Comparison of ENCODE assay signal across 28 cellular contexts in genomic region chr1:193229136-193229535, GRCh38. TPM values are rescaled to one million over a fixed set of nuclear protein-coding genes. Genes with fewer than 3 reads are reported as not detected.
DNase-seq lines count a peak whose midpoint lies in the region; ATAC-seq and TF ChIP-seq lines count a peak whose summit lies in the region.
"Had no signal": no experiment of that assay in that cellular context is flagged by ENCODE, and none has a peak within 500 bp of the region (broad histone marks: within the 10 kb centered on the region; RNA-seq: fewer than 3 reads in every experiment).

No MANE protein-coding gene starts in this region.

- no peaks in the 10 kb centered on the region for H3F3A ChIP-seq in PC-3 (ENCODE audit: low read length, unreplicated experiment)

- no peak for TF ChIP-seq CTCF in HEK293 (tag by site-specific recombination; IDR thresholded peaks at IDR 0.05)
- no peak for TF ChIP-seq CTCF in PC-3 (conservative IDR thresholded peaks at IDR 0.05; ENCODE audit: low read depth, low read length)
- no peak for TF ChIP-seq CTCF in osteocyte (IDR thresholded peaks at IDR 0.05)
- TF ChIP-seq CTCF in testis (IDR thresholded peaks at IDR 0.05): no peak

- H3K4me1 Mint-ChIP-seq in osteocyte (ENCODE audit: unreplicated experiment): peaks cover 47% of the 10 kb centered on the region
- H3K4me1 Mint-ChIP-seq in activated CD8-positive, alpha-beta T cell treated with anti-CD3 and anti-CD28 coated beads, Interleukin-2, amount 10 ng/mL, durations not matched to agents 7 days and 5 days (ENCODE audit: low read depth): peaks cover 2% of the 10 kb centered on the region

- BruUV-seq in PC-3 (replicated peaks; lab: Mats Ljungman, UMichigan): no TSS peak

- H3K27me3 Mint-ChIP-seq in osteocyte (ENCODE audit: unreplicated experiment): no peaks in the 10 kb centered on the region
- no peaks in the 10 kb centered on the region for H3K27me3 Mint-ChIP-seq in activated CD8-positive, alpha-beta T cell treated with anti-CD3 and anti-CD28 coated beads, Interleukin-2, amount 10 ng/mL, durations not matched to agents 7 days and 5 days (ENCODE audit: low read depth)
- H3K27me3 Mint-ChIP-seq: activated T-cell treated with anti-CD3 and anti-CD28 coated beads, Interleukin-2, amount 50 U/mL, for 24 hours; naive B cell; stimulated activated naive CD8-positive, alpha-beta T cell treated with anti-CD3 and anti-CD28 coated beads, Interleukin-15, amount 100 ng/mL, for 72 hours had no signal

- ATAC-seq in PC-3: peak; percentile 93
- no peak for ATAC-seq in activated CD8-positive, alpha-beta T cell treated with anti-CD3 and anti-CD28 coated beads, Interleukin-2, amount 10 ng/mL, durations not matched to agents 7 days and 5 days
- ATAC-seq: CD8-positive, alpha-beta T cell; Right ventricle myocardium inferior; stimulated activated naive CD8-positive, alpha-beta T cell treated with anti-CD3 and anti-CD28 coated beads, Interleukin-15, amount 100 ng/mL, for 72 hours had no signal

- CTCF ChIA-PET in HEK293 (lab: Yijun Ruan, JAX): no interaction called here
- CTCF ChIA-PET in PC-3 (lab: Charles Lee): no interaction called here
- CTCF ChIA-PET in activated CD8-positive, alpha-beta T cell treated with anti-CD3 and anti-CD28 coated beads, Interleukin-2, amount 10 ng/mL, durations not matched to agents 7 days and 5 days (lab: Charles Lee): interaction anchor here (0.8 kb wide), 1 partner anchor 966 kb away, joined by 3 read pairs; no protein-coding TSS in a partner anchor

- H3K4me2 ChIP-seq in PC-3 (ENCODE audit: low read length): peak overlapping the region; percentile 70

- H3K27ac ChIP-seq in HEK293 (ENCODE audit: extremely low read depth, low read depth, low read length) (no peak overlapping the region), PC-3 (ENCODE audit: low read length) (peak overlapping the region; percentile 78), epithelial cell of prostate (peak overlapping the region; percentile 20), testis (no peak overlapping the region)
- H3K27ac ChIP-seq: dorsolateral prefrontal cortex, tibial nerve had no signal

- peak overlapping the region; percentile 30; the same call in 1 of the 2 replicates for H3K9ac ChIP-seq in PC-3 (ENCODE audit: low read length)

- peaks cover 32% of the 10 kb centered on the region for H3K36me3 Mint-ChIP-seq in osteocyte (ENCODE audit: unreplicated experiment)
- H3K36me3 Mint-ChIP-seq in activated CD8-positive, alpha-beta T cell treated with anti-CD3 and anti-CD28 coated beads, Interleukin-2, amount 10 ng/mL, durations not matched to agents 7 days and 5 days (ENCODE audit: low read depth): peaks cover 38% of the 10 kb centered on the region

- H3K9me3 Mint-ChIP-seq in osteocyte (ENCODE audit: unreplicated experiment): peaks cover 16% of the 10 kb centered on the region
- no peaks in the 10 kb centered on the region for H3K9me3 Mint-ChIP-seq in activated CD8-positive, alpha-beta T cell treated with anti-CD3 and anti-CD28 coated beads, Interleukin-2, amount 10 ng/mL, durations not matched to agents 7 days and 5 days (ENCODE audit: insufficient read depth)
- H3K9me3 Mint-ChIP-seq: activated T-cell treated with anti-CD3 and anti-CD28 coated beads, Interleukin-2, amount 50 U/mL, for 24 hours; naive B cell; stimulated activated naive CD8-positive, alpha-beta T cell treated with anti-CD3 and anti-CD28 coated beads, Interleukin-15, amount 100 ng/mL, for 72 hours had no signal

- H2AFZ ChIP-seq in PC-3 (ENCODE audit: low read length): peak overlapping the region; percentile 16; the same call in 1 of the 2 replicates

- no peaks in the 10 kb centered on the region for H3K9me3 ChIP-seq in HEK293 (ENCODE audit: control insufficient read depth, insufficient read depth, low read depth, low read length)
- H3K9me3 ChIP-seq in PC-3 (ENCODE audit: low read length): no peaks in the 10 kb centered on the region
- H3K9me3 ChIP-seq in testis: no peaks in the 10 kb centered on the region
- H3K9me3 ChIP-seq: tibial nerve had no signal

- peak overlapping the region; percentile 79 for H3K27ac Mint-ChIP-seq in osteocyte (ENCODE audit: unreplicated experiment)
- no peak overlapping the region for H3K27ac Mint-ChIP-seq in activated CD8-positive, alpha-beta T cell treated with anti-CD3 and anti-CD28 coated beads, Interleukin-2, amount 10 ng/mL, durations not matched to agents 7 days and 5 days
- H3K27ac Mint-ChIP-seq: activated T-cell treated with anti-CD3 and anti-CD28 coated beads, Interleukin-2, amount 50 U/mL, for 24 hours; CD8-positive, alpha-beta T cell; naive B cell; stimulated activated naive CD8-positive, alpha-beta T cell treated with anti-CD3 and anti-CD28 coated beads, Interleukin-15, amount 100 ng/mL, for 72 hours had no signal

- H3K9me2 ChIP-seq in PC-3 (replicated peaks; ENCODE audit: low read length): no peaks in the 10 kb centered on the region

- POLR2A ChIA-PET in HEK293 (lab: Yijun Ruan, JAX) (no interaction called here), PC-3 (lab: Charles Lee; ENCODE audit: unreplicated experiment) (no interaction called here)
- POLR2A ChIA-PET in activated CD8-positive, alpha-beta T cell treated with anti-CD3 and anti-CD28 coated beads, Interleukin-2, amount 10 ng/mL, durations not matched to agents 7 days and 5 days (lab: Charles Lee): no interaction called here

- in situ Hi-C loops in ACHN (cut with HindIII; ENCODE audit: low pct_ligation_motif_present, low pct_unique_long_range_greater_than_20kb, low sequenced_read_pairs): no loop called here

- no peaks in the 10 kb centered on the region for H3K4me1 ChIP-seq in HEK293 (ENCODE audit: control insufficient read depth, insufficient read depth, low read length)
- H3K4me1 ChIP-seq in PC-3 (ENCODE audit: insufficient read depth, low read length): peaks cover 21% of the 10 kb centered on the region
- H3K4me1 ChIP-seq in testis: no peaks in the 10 kb centered on the region
- H3K4me1 ChIP-seq: tibial nerve had no signal

- intact Hi-C loops in PC-3 (cut with micrococcal nuclease): no loop called here
- intact Hi-C loops in testis (cut with DNase I; ENCODE audit: low total_unique reads): no loop called here

- no peak overlapping the region for H3K4me3 Mint-ChIP-seq in osteocyte (ENCODE audit: unreplicated experiment)
- no peak overlapping the region for H3K4me3 Mint-ChIP-seq in activated CD8-positive, alpha-beta T cell treated with anti-CD3 and anti-CD28 coated beads, Interleukin-2, amount 10 ng/mL, durations not matched to agents 7 days and 5 days
- H3K4me3 Mint-ChIP-seq: activated T-cell treated with anti-CD3 and anti-CD28 coated beads, Interleukin-2, amount 50 U/mL, for 24 hours; CD8-positive, alpha-beta T cell; naive B cell; stimulated activated naive CD8-positive, alpha-beta T cell treated with anti-CD3 and anti-CD28 coated beads, Interleukin-15, amount 100 ng/mL, for 72 hours had no signal

- no peaks in the 10 kb centered on the region for H4K20me1 ChIP-seq in PC-3 (ENCODE audit: low read length)

- H3K4me3 ChIP-seq in HEK293 (ENCODE audit: low read depth, low read length) (no peak overlapping the region), PC-3 (ENCODE audit: low read length) (peak overlapping the region; percentile 32; the same call in 1 of the 2 replicates), testis (no peak overlapping the region)
- H3K4me3 ChIP-seq: dorsolateral prefrontal cortex, tibial nerve had no signal

- 0 out of 2 replicates have a peak, but pooled peaks cover 4% of the 10 kb centered on the region for H3K79me2 ChIP-seq in PC-3 (ENCODE audit: low read length)

- TF ChIP-seq POLR2A in testis (IDR thresholded peaks at IDR 0.05): no peak

- DNase-seq in PC-3 (peak; percentile 72), epithelial cell of prostate (ENCODE audit: low read depth, low spot score) (peak; percentile 34), osteocyte (ENCODE audit: extremely low spot score, unreplicated experiment) (no peak), ACHN (no peak), testis (no peak), NCI-H2227 treated with DMSO at 0.1 percent for 48 hours (lab: John Stamatoyannopoulos, UW) (no peak)
- DNase-seq in activated CD8-positive, alpha-beta T cell treated with anti-CD3 and anti-CD28 coated beads, Interleukin-2, amount 10 ng/mL, durations not matched to agents 7 days and 5 days: no peak
- DNase-seq: activated CD4-positive, CD25-positive, alpha-beta regulatory T cell; activated CD8-positive, alpha-beta memory T cell treated with anti-CD3 and anti-CD28 coated beads for 24 hours; activated naive CD4-positive, alpha-beta T cell; activated T-cell treated with anti-CD3 and anti-CD28 coated beads, Interleukin-2, amount 50 U/mL, for 24 hours; AML-193; amniotic stem cell; CD8-positive, alpha-beta T cell; central memory CD4-positive, alpha-beta T cell; dorsolateral prefrontal cortex; erythroblast; left cardiac atrium; mesendoderm; naive B cell; NCI-H1092; NCI-H2081 treated with DMSO at 0.1 percent for 48 hours; NCI-H524 treated with DMSO at 0.1 percent for 48 hours; nucleus accumbens; stimulated activated naive CD8-positive, alpha-beta T cell treated with anti-CD3 and anti-CD28 coated beads, Interleukin-15, amount 100 ng/mL, for 72 hours had no signal

- H3K36me3 ChIP-seq in HEK293 (ENCODE audit: control insufficient read depth in 2 of 2, insufficient read depth in 1 of 2, low read length in 2 of 2) (peaks cover 0 to 6% of the 10 kb centered on the region in 2 experiments; a peak in 1 of 3 replicates), PC-3 (ENCODE audit: low read depth, low read length) (no peaks in the 10 kb centered on the region), testis (ENCODE audit: low read depth, missing control alignments) (no peaks in the 10 kb centered on the region)

- 86 to 93% methylated on average over 3 of the region's 3 CpGs for whole genome bisulfite sequencing in testis, 2 donors

- H3K27me3 ChIP-seq in PC-3 (ENCODE audit: low read length): no peaks in the 10 kb centered on the region
- no peaks in the 10 kb centered on the region for H3K27me3 ChIP-seq in testis
- H3K27me3 ChIP-seq: dorsolateral prefrontal cortex, tibial nerve had no signal

TF ChIP-seq in HEK293, 187 proteins besides CTCF, POLR2A, EP300 and RAD21:
- peak; percentile 47 for TF ChIP-seq SETDB1 (IDR thresholded peaks at IDR 0.05; ENCODE audit: insufficient read length, low read length)
- no peak for TF ChIP-seq YY1 (tag by site-specific recombination; IDR thresholded peaks at IDR 0.05)
- peak; percentile 43; the same call in 1 of the 2 replicates for TF ChIP-seq TRIM28 (IDR thresholded peaks at IDR 0.05; ENCODE audit: borderline replicate concordance, low read length)
- TF ChIP-seq ZNF548 (tag by site-specific recombination; IDR thresholded peaks at IDR 0.05): no peak

RNA-seq across cellular contexts. Expression of gene B3GALT2, which starts 42.7 kb away (rescaled TPM):
- total RNA-seq in PC-3 (2014; rRNA removed) (not detected in 2 replicates), osteocyte (30.0 and 32.1 TPM in 2 replicates), testis (1 to 10 TPM; 1.1 to 2.5 TPM)
- under 1 TPM; 0.63 to 0.94 TPM for total RNA-seq in activated CD8-positive, alpha-beta T cell treated with anti-CD3 and anti-CD28 coated beads, Interleukin-2, amount 10 ng/mL, durations not matched to agents 7 days and 5 days
- 0.80 TPM for polyA plus RNA-seq in testis (ENCODE audit: insufficient read depth, low read depth, low replicate concordance)

Comparison
In these comparisons a context has a peak if more than half of its experiments do, and no peak if none do; other contexts are left out.
1. H3K27ac ChIP-seq: peak in PC-3 (single experiment) and epithelial cell of prostate (single experiment); none in HEK293 (single experiment) and testis (0 of 2).
2. DNase-seq: peak in PC-3 (single experiment) and epithelial cell of prostate (single experiment); none in osteocyte (single experiment), ACHN (single experiment), activated CD8-positive, alpha-beta T cell treated with anti-CD3 and anti-CD28 coated beads, Interleukin-2, amount 10 ng/mL, durations not matched to agents 7 days and 5 days (single experiment), testis (single experiment) and NCI-H2227 treated with DMSO at 0.1 percent for 48 hours (single experiment).